Comparison of ENCODE assay signal across 8 cellular contexts in genomic region chr15:70101459-70102113, GRCh38. TPM values are rescaled to one million over a fixed set of nuclear protein-coding genes. Genes with fewer than 3 reads are reported as not detected.
A peak's percentile ranks its signal among the peaks of the same experiment; 100 is the strongest.
DNase-seq lines count a peak whose midpoint lies in the region; ATAC-seq and TF ChIP-seq lines count a peak whose summit lies in the region.

No MANE protein-coding gene starts in this region.

- no peaks in the 10 kb centered on the region for H3K27me3 ChIP-seq in upper lobe of left lung

- 3 to 6% methylated on average over 12 of the region's 12 CpGs for WGBS in upper lobe of left lung, 2 donors

- no peak for TF ChIP-seq EP300 in upper lobe of left lung (IDR thresholded peaks at IDR 0.05)

- no peaks in the 10 kb centered on the region for H3K9me3 ChIP-seq in upper lobe of left lung

- DNase-seq in activated CD4-positive, alpha-beta T cell treated with anti-CD3 and anti-CD28 coated beads, Interleukin-2, amount 10 ng/mL, durations not matched to agents 7 days and 5 days, result no peak
- no peak for DNase-seq in activated CD4-positive, alpha-beta T cell treated with anti-CD3 and anti-CD28 coated beads, Interleukin-2, amount 50 U/mL, for 48 hours
- peak; percentile 42 for DNase-seq in NCI-H345 treated with DMSO at 0.1 percent for 48 hours (lab: John Stamatoyannopoulos, UW; ENCODE audit: unreplicated experiment)
- DNase-seq in astrocyte of the hippocampus (ENCODE audit: low read depth, low spot score), result peak; percentile 92
- DNase-seq in islet precursor cell, result peak; percentile 85
- peak in 1 of 2 donors; percentile 66 for DNase-seq in upper lobe of left lung
- no peak for DNase-seq in T-helper 9 cell

- peak overlapping the region in 3 of 4 donors; percentile 28 to 85 (median 80) for H3K4me3 ChIP-seq in upper lobe of left lung

- no peaks in the 10 kb centered on the region for H3K36me3 ChIP-seq in upper lobe of left lung

- CTCF ChIA-PET in activated CD4-positive, alpha-beta T cell treated with anti-CD3 and anti-CD28 coated beads, Interleukin-2, amount 10 ng/mL, durations not matched to agents 7 days and 5 days (lab: Charles Lee), result interaction anchor here (0.7 to 3.6 kb wide), 3 partner anchors 10 to 365 kb away, joined by 3 to 11 read pairs (median 3); no protein-coding TSS in a partner anchor

- TF ChIP-seq CTCF in upper lobe of left lung (IDR thresholded peaks at IDR 0.05), result no peak

- peaks cover under 1% of the 10 kb centered on the region for H3K36me3 Mint-ChIP-seq in activated CD4-positive, alpha-beta T cell treated with anti-CD3 and anti-CD28 coated beads, Interleukin-2, amount 10 ng/mL, durations not matched to agents 7 days and 5 days (ENCODE audit: low read depth)

- peaks cover 27 to 37% (median 33%) of the 10 kb centered on the region in 4 donors for H3K4me1 ChIP-seq in upper lobe of left lung

- POLR2A ChIA-PET in activated CD4-positive, alpha-beta T cell treated with anti-CD3 and anti-CD28 coated beads, Interleukin-2, amount 10 ng/mL, durations not matched to agents 7 days and 5 days (lab: Charles Lee), result no interaction called here

- peak in 1 of 4 donors; percentile 19 for TF ChIP-seq POLR2A in upper lobe of left lung (IDR thresholded peaks at IDR 0.05)

- peaks cover 42% of the 10 kb centered on the region for H3K27me3 Mint-ChIP-seq in activated CD4-positive, alpha-beta T cell treated with anti-CD3 and anti-CD28 coated beads, Interleukin-2, amount 10 ng/mL, durations not matched to agents 7 days and 5 days

- no peaks in the 10 kb centered on the region for H3K9me3 Mint-ChIP-seq in activated CD4-positive, alpha-beta T cell treated with anti-CD3 and anti-CD28 coated beads, Interleukin-2, amount 10 ng/mL, durations not matched to agents 7 days and 5 days

- peaks cover 45% of the 10 kb centered on the region for H3K4me1 Mint-ChIP-seq in activated CD4-positive, alpha-beta T cell treated with anti-CD3 and anti-CD28 coated beads, Interleukin-2, amount 10 ng/mL, durations not matched to agents 7 days and 5 days

- H3K4me3 Mint-ChIP-seq in activated CD4-positive, alpha-beta T cell treated with anti-CD3 and anti-CD28 coated beads, Interleukin-2, amount 10 ng/mL, durations not matched to agents 7 days and 5 days, result no peak overlapping the region

- ATAC-seq in upper lobe of left lung (ENCODE audit: low FRiP score in 2 of 2), result no peak
- ATAC-seq in GM21619 (IDR thresholded peaks at IDR 0.05; ENCODE audit: unreplicated experiment), result no peak

- peak overlapping the region; percentile 19 for H3K27ac Mint-ChIP-seq in activated CD4-positive, alpha-beta T cell treated with anti-CD3 and anti-CD28 coated beads, Interleukin-2, amount 10 ng/mL, durations not matched to agents 7 days and 5 days

- peak overlapping the region in 3 of 4 donors; percentile 25 to 98 (median 28) for H3K27ac ChIP-seq in upper lobe of left lung

RNA-seq across cellular contexts. Expression of gene TLE3, which starts 3.9 kb away (rescaled TPM):
- 10 to 100 TPM; 66.6 to 82.3 TPM for total RNA-seq in activated CD4-positive, alpha-beta T cell treated with anti-CD3 and anti-CD28 coated beads, Interleukin-2, amount 10 ng/mL, durations not matched to agents 7 days and 5 days
- 100 to 1,000 TPM in 1 of 6 donors, 10 to 100 TPM in 5; 52.2 to 140 (median 80.6) TPM for total RNA-seq in upper lobe of left lung

Comparison
In these comparisons a context has a peak if more than half of its experiments do, and no peak if none do; other contexts are left out.
1. DNase-seq: peak in NCI-H345 treated with DMSO at 0.1 percent for 48 hours (single experiment), astrocyte of the hippocampus (single experiment) and islet precursor cell (single experiment); none in activated CD4-positive, alpha-beta T cell treated with anti-CD3 and anti-CD28 coated beads, Interleukin-2, amount 10 ng/mL, durations not matched to agents 7 days and 5 days (single experiment), activated CD4-positive, alpha-beta T cell treated with anti-CD3 and anti-CD28 coated beads, Interleukin-2, amount 50 U/mL, for 48 hours (0 of 2) and T-helper 9 cell (single experiment).